ENCODE assay signal across 8 cellular contexts in the genomic region with DNA sequence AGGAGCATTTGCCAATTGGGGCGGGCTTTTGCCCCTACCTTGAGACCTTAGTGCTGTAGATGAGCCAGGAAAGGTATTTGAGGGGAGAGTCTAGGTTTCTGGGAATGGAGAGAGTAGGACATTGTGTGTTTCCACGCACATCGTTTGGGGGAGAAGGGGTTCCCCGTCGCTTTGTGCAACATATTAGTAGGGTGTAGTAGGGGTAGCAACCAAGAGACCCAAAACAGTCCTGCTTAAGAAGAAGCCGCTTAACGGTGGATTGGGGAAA. TPM values are rescaled to one million over a fixed set of nuclear protein-coding genes. Genes with fewer than 3 reads are reported as not detected.
DNase-seq lines count a peak whose midpoint lies in the region; ATAC-seq and TF ChIP-seq lines count a peak whose summit lies in the region.

No MANE protein-coding gene starts in this region.

- H3K4me1 Mint-ChIP-seq in CD4-positive, CD25-positive, alpha-beta regulatory T cell, result peaks cover 17 to 33% (median 23%) of the 10 kb centered on the region in 4 donors
- peaks cover 34% of the 10 kb centered on the region for H3K4me1 Mint-ChIP-seq in nephron progenitor cell

- H3K4me1 ChIP-seq in CD4-positive, CD25-positive, alpha-beta regulatory T cell (ENCODE audit: control insufficient read depth, insufficient read depth, low read length, poor library complexity, severe bottlenecking), result peaks cover 33% of the 10 kb centered on the region
- H3K4me1 ChIP-seq in KMS-11 (ENCODE audit: low read depth, poor library complexity, severe bottlenecking), result peaks cover 25% of the 10 kb centered on the region
- no peaks in the 10 kb centered on the region for H3K4me1 ChIP-seq in duodenal mucosa (ENCODE audit: control insufficient read depth in 1 of 2, insufficient read depth in 2 of 2, low read length in 2 of 2)

- H3K9me3 ChIP-seq in CD4-positive, CD25-positive, alpha-beta regulatory T cell (ENCODE audit: control insufficient read depth in 2 of 2, low read length in 2 of 2), result no peaks in the 10 kb centered on the region
- H3K9me3 ChIP-seq in duodenal mucosa (ENCODE audit: control insufficient read depth in 1 of 2, low read length in 2 of 2), result no peaks in the 10 kb centered on the region

- peak overlapping the region; percentile 99 for H3K27ac ChIP-seq in CD4-positive, CD25-positive, alpha-beta regulatory T cell (ENCODE audit: insufficient read depth, low read length, poor library complexity, severe bottlenecking)
- H3K27ac ChIP-seq in KMS-11, result peak overlapping the region; percentile 98
- peak overlapping the region; percentile 88 for H3K27ac ChIP-seq in duodenal mucosa (ENCODE audit: low read depth, low read length)

- peaks cover 4% of the 10 kb centered on the region for H4K20me1 ChIP-seq in KMS-11 (ENCODE audit: insufficient read depth)

- H2AFZ ChIP-seq in KMS-11 (ENCODE audit: low read depth), result peak overlapping the region; percentile 50

- H3K79me2 ChIP-seq in KMS-11 (ENCODE audit: insufficient read depth, low read depth), result peaks cover 50% of the 10 kb centered on the region

- peak overlapping the region; percentile 97 to 100 (median 100) for H3K27ac Mint-ChIP-seq in CD4-positive, CD25-positive, alpha-beta regulatory T cell
- H3K27ac Mint-ChIP-seq in nephron progenitor cell, result peak overlapping the region; percentile 98

- H3K9me3 Mint-ChIP-seq in CD4-positive, CD25-positive, alpha-beta regulatory T cell, result no peaks in the 10 kb centered on the region
- H3K9me3 Mint-ChIP-seq in nephron progenitor cell, result peaks cover 13% of the 10 kb centered on the region

- H3K36me3 Mint-ChIP-seq in CD4-positive, CD25-positive, alpha-beta regulatory T cell, result peaks cover 5% of the 10 kb centered on the region
- peaks cover 21% of the 10 kb centered on the region for H3K36me3 Mint-ChIP-seq in nephron progenitor cell (ENCODE audit: low read depth)

- no peaks in the 10 kb centered on the region for H3K27me3 ChIP-seq in CD4-positive, CD25-positive, alpha-beta regulatory T cell (ENCODE audit: control insufficient read depth, insufficient read depth, low read length)
- no peaks in the 10 kb centered on the region for H3K27me3 ChIP-seq in KMS-11 (ENCODE audit: insufficient read depth, low read depth)
- H3K27me3 ChIP-seq in duodenal mucosa (ENCODE audit: control insufficient read depth in 1 of 2, insufficient read depth in 2 of 2, low read length in 2 of 2), result no peaks in the 10 kb centered on the region

- H3K4me3 ChIP-seq in CD4-positive, CD25-positive, alpha-beta regulatory T cell (ENCODE audit: low read depth, low read length), result peak overlapping the region; percentile 91
- H3K4me3 ChIP-seq in KMS-11 (IDR thresholded peaks at IDR 0.05; ENCODE audit: insufficient read depth, low read depth, low read length) (peak overlapping the region; percentile 62), duodenal mucosa (ENCODE audit: low read depth in 1 of 2, low read length in 2 of 2) (peak overlapping the region; percentile 76 to 84)

- intact Hi-C loops in posterior vena cava (cut with DNase I), result loop anchor here in 1 of 2 donors (5.0 kb wide), 1 partner anchor 41 kb away; a partner anchor contains a TSS

- H3K27me3 Mint-ChIP-seq in CD4-positive, CD25-positive, alpha-beta regulatory T cell, result peaks cover 20% of the 10 kb centered on the region
- H3K27me3 Mint-ChIP-seq in nephron progenitor cell (ENCODE audit: low read depth, poor library complexity), result no peaks in the 10 kb centered on the region

- ATAC-seq in CD4-positive, CD25-positive, alpha-beta regulatory T cell (ENCODE audit: low read depth in 2 of 2), result no peak
- ATAC-seq in HG03442 (IDR thresholded peaks at IDR 0.05; ENCODE audit: unreplicated experiment), result no peak
- ATAC-seq in HG02970 (IDR thresholded peaks at IDR 0.05; ENCODE audit: low FRiP score, unreplicated experiment), result no peak

- H3K9ac ChIP-seq in KMS-11, result peak overlapping the region; percentile 99
- H3K9ac ChIP-seq in duodenal mucosa (ENCODE audit: low read depth in 1 of 2, low read length in 2 of 2), result peak overlapping the region; percentile 91 to 96

- DNase-seq in CD4-positive, CD25-positive, alpha-beta regulatory T cell, result no peak
- DNase-seq in nephron progenitor cell (no peak), NCI-H187 treated with DMSO at 0.1 percent for 48 hours (lab: John Stamatoyannopoulos, UW) (no peak), posterior vena cava (ENCODE audit: low spot score) (no peak)

- TF ChIP-seq CTCF in KMS-11 (conservative IDR thresholded peaks at IDR 0.05; ENCODE audit: low read depth, low read length) (peak; percentile 24; the same call in 1 of the 2 replicates), nephron progenitor cell (IDR thresholded peaks at IDR 0.05) (no peak)

- H3K4me3 Mint-ChIP-seq in CD4-positive, CD25-positive, alpha-beta regulatory T cell, result peak overlapping the region; percentile 95 to 100 (median 98)
- peak overlapping the region; percentile 98 for H3K4me3 Mint-ChIP-seq in nephron progenitor cell

- peak overlapping the region; percentile 59 for H3K4me2 ChIP-seq in KMS-11

- H3K36me3 ChIP-seq in CD4-positive, CD25-positive, alpha-beta regulatory T cell (ENCODE audit: control insufficient read depth, insufficient read depth, low read length), result no peaks in the 10 kb centered on the region
- H3K36me3 ChIP-seq in KMS-11 (ENCODE audit: insufficient read depth), result peaks cover 19% of the 10 kb centered on the region
- H3K36me3 ChIP-seq in duodenal mucosa (ENCODE audit: control insufficient read depth in 1 of 2, insufficient read depth in 2 of 2, low read length in 2 of 2), result no peaks in the 10 kb centered on the region

RNA-seq across cellular contexts. Expression of a gene that starts 0.7 kb away (rescaled TPM):
- total RNA-seq in CD4-positive, CD25-positive, alpha-beta regulatory T cell, result 128 TPM
- 100 to 1,000 TPM; 276 to 321 (median 303) TPM for polyA plus RNA-seq in CD4-positive, CD25-positive, alpha-beta regulatory T cell
- 100 to 1,000 TPM; 132 to 145 TPM for total RNA-seq in posterior vena cava

RNA-seq across cellular contexts. Expression of a gene that starts 36.3 kb away (rescaled TPM):
- 920 TPM for total RNA-seq in CD4-positive, CD25-positive, alpha-beta regulatory T cell
- polyA plus RNA-seq in CD4-positive, CD25-positive, alpha-beta regulatory T cell, result 1,000 to 10,000 TPM; 1,082 to 1,280 (median 1,145) TPM
- total RNA-seq in posterior vena cava, result 100 to 1,000 TPM; 530 to 542 TPM

RNA-seq across cellular contexts. Expression of a gene that starts 43.0 kb away (rescaled TPM):
- total RNA-seq in CD4-positive, CD25-positive, alpha-beta regulatory T cell, result 277 TPM
- polyA plus RNA-seq in CD4-positive, CD25-positive, alpha-beta regulatory T cell, result 1,000 to 10,000 TPM in 1 of 4 donors, 100 to 1,000 TPM in 3; 781 to 1,082 (median 867) TPM
- 100 to 1,000 TPM; 363 to 368 TPM for total RNA-seq in posterior vena cava

RNA-seq across cellular contexts. Expression of a gene that starts 58.7 kb away (rescaled TPM):
- 237 TPM for total RNA-seq in CD4-positive, CD25-positive, alpha-beta regulatory T cell
- polyA plus RNA-seq in CD4-positive, CD25-positive, alpha-beta regulatory T cell, result 10 to 100 TPM; 22.2 to 30.2 (median 22.6) TPM
- 10 to 100 TPM; 48.7 to 66.3 TPM for total RNA-seq in posterior vena cava
